Comparison of ENCODE assay signal across 13 cellular contexts in the genomic region with DNA sequence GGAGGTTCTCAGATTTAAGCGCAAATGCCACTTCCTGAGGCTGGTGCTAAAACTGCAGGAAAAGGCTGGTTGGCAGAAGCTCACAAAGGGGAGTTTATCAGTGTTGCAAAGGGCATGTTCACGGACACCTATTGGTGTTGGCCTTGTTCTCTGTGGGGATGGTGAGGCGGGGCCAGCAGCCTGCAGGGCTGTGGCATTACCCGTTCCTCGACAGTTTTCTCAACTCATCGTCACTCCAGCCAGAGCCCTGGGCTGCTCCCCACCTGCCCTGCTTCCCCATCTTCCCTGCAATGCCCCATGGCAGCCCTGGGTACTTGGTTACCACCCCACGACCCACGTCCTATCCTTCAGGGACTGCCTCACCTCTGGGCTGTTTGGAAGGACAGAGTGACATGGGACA.
"Had no signal": no experiment of that assay in that cellular context is flagged by ENCODE, and none has a peak within 500 bp of the region (broad histone marks: within the 10 kb centered on the region; RNA-seq: fewer than 3 reads in every experiment).

No MANE protein-coding gene starts in this region.

- H3K36me3 Mint-ChIP-seq: activated CD4-positive, alpha-beta memory T cell treated with anti-CD3 and anti-CD28 coated beads for 36 hours; activated naive CD8-positive, alpha-beta T cell treated with anti-CD3 and anti-CD28 coated beads, Interleukin-2, amount 10 ng/mL, durations not matched to agents 7 days and 5 days had no signal

- H3K9me3 ChIP-seq: thyroid gland, uterus had no signal

- DNase-seq: activated CD4-positive, alpha-beta memory T cell treated with anti-CD3 and anti-CD28 coated beads for 36 hours; activated gamma-delta T cell treated with Interleukin-2 at 50 U/mL for 16 hours; activated naive CD8-positive, alpha-beta T cell treated with anti-CD3 and anti-CD28 coated beads, Interleukin-2, amount 10 ng/mL, durations not matched to agents 7 days and 5 days; activated T-cell treated with anti-CD3 and anti-CD28 coated beads, Interleukin-2, amount 50 U/mL, for 72 hours; heart right ventricle; islet precursor cell; T-helper 9 cell; uterus had no signal

- H3K4me1 Mint-ChIP-seq: activated naive CD8-positive, alpha-beta T cell treated with anti-CD3 and anti-CD28 coated beads, Interleukin-2, amount 10 ng/mL, durations not matched to agents 7 days and 5 days had no signal

- H3K27ac Mint-ChIP-seq: activated CD4-positive, alpha-beta memory T cell treated with anti-CD3 and anti-CD28 coated beads for 36 hours; activated naive CD8-positive, alpha-beta T cell treated with anti-CD3 and anti-CD28 coated beads, Interleukin-2, amount 10 ng/mL, durations not matched to agents 7 days and 5 days; activated T-cell treated with anti-CD3 and anti-CD28 coated beads, Interleukin-2, amount 50 U/mL, for 72 hours had no signal

- H3K4me3 Mint-ChIP-seq: activated CD4-positive, alpha-beta memory T cell treated with anti-CD3 and anti-CD28 coated beads for 36 hours; activated naive CD8-positive, alpha-beta T cell treated with anti-CD3 and anti-CD28 coated beads, Interleukin-2, amount 10 ng/mL, durations not matched to agents 7 days and 5 days; activated T-cell treated with anti-CD3 and anti-CD28 coated beads, Interleukin-2, amount 50 U/mL, for 72 hours had no signal

- ATAC-seq: activated T-cell treated with anti-CD3 and anti-CD28 coated beads, Interleukin-2, amount 50 U/mL, for 72 hours; left ventricle myocardium superior had no signal

- H3K27me3 ChIP-seq: right atrium auricular region, thyroid gland, uterus had no signal

- H3K4me1 ChIP-seq: thyroid gland, uterus had no signal

- H3K4me3 ChIP-seq: heart right ventricle, right atrium auricular region, smooth muscle cell, thyroid gland, uterus had no signal

- H3K36me3 ChIP-seq: heart right ventricle, right atrium auricular region, thyroid gland, uterus had no signal

- H3K9me3 Mint-ChIP-seq: activated naive CD8-positive, alpha-beta T cell treated with anti-CD3 and anti-CD28 coated beads, Interleukin-2, amount 10 ng/mL, durations not matched to agents 7 days and 5 days; activated T-cell treated with anti-CD3 and anti-CD28 coated beads, Interleukin-2, amount 50 U/mL, for 72 hours had no signal

- H3K27ac ChIP-seq: heart right ventricle, right atrium auricular region, thyroid gland, uterus, VCaP had no signal
